In the genomic region with DNA sequence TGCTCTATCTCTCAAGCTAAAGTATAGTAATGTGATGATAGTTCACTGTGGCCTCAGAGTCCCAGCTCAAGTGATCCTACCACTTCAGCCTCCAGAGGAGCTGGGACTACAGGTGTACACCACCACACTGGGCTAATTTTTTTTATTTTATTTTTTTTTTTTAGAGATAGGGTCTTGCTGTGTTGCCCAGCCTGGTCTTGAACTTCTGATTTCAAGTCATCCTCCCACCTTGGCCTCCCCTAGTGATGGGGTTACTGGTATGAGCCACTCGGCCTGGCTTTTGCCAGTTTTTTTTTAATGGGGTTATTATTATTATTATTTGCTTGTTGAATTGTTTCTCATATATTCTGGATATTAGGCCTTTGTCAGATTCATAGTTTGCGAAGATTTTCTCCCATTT, we compare ENCODE assay signal across 2 cellular contexts.
A peak's percentile ranks its signal among the peaks of the same experiment; 100 is the strongest.
TF ChIP-seq lines count a peak whose summit lies in the region.

No MANE protein-coding gene starts in this region.

TF ChIP-seq in HEK293, 187 proteins besides CTCF, POLR2A, EP300 and RAD21:
- 0 out of 2 replicates have a peak, but pooled peaks have one; percentile 57 for TF ChIP-seq ZNF121 (tag by site-specific recombination; IDR thresholded peaks at IDR 0.05)
- no peak for TF ChIP-seq ZNF184 (tag by site-specific recombination; IDR thresholded peaks at IDR 0.05)

TF ChIP-seq in K562, 482 proteins besides CTCF, POLR2A, EP300 and RAD21:
- TF ChIP-seq ZNF121 (CRISPR knock-in tag; conservative IDR thresholded peaks at IDR 0.05) (peak; percentile 57; the same call in 1 of the 2 replicates), ZNF175 (CRISPR knock-in tag; IDR thresholded peaks at IDR 0.05; ENCODE audit: low read depth) (no peak)
